8 cellular contexts compared by ENCODE assay signal in the genomic region with DNA sequence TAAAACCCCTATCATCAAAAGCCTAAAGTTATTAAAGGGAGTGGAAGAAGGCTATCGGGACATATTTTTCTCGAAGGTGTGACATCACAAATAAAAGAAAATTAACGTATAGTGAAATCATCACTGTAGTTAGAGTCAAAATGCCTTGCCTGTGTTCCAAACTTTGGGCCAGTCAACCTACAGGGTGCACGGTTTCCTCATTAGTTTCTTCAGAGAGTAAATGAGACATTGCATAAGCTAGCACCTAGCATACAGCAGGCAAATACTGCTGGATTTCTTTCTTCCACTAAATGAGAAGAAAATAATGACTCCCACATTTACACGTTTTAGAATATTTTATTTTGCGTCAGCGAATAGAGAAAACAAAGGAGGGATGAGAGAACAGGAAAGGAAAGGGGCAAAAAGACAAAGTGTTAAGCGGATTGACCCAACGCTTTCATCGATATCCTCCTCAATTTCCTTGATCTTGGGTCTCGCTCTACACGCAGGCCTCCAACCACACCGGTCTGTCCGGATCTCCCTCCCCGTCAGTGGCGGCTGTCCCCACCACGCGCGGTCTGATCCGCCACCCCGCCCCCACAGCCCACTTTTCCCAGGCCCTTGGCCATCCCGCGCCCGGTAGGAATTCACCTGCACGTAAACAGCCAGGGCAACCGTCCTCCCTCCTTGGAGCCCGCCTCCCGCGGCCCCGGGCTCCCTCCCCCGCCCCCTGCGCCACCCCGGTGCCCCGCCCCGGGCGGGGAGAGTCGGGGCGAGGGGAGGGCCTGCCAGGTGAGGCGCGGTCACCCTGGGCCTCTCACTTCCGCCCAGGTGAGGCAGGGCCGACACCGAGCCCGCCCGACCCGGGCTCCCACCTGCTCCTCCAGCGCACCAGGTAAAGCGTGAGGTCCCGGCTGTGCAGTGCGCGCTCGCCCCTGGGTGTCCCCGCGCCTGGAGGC. TPM values are rescaled to one million over a fixed set of nuclear protein-coding genes. Genes with fewer than 3 reads are reported as not detected.
DNase-seq lines count a peak whose midpoint lies in the region; ATAC-seq and TF ChIP-seq lines count a peak whose summit lies in the region.

A gene with protein sequence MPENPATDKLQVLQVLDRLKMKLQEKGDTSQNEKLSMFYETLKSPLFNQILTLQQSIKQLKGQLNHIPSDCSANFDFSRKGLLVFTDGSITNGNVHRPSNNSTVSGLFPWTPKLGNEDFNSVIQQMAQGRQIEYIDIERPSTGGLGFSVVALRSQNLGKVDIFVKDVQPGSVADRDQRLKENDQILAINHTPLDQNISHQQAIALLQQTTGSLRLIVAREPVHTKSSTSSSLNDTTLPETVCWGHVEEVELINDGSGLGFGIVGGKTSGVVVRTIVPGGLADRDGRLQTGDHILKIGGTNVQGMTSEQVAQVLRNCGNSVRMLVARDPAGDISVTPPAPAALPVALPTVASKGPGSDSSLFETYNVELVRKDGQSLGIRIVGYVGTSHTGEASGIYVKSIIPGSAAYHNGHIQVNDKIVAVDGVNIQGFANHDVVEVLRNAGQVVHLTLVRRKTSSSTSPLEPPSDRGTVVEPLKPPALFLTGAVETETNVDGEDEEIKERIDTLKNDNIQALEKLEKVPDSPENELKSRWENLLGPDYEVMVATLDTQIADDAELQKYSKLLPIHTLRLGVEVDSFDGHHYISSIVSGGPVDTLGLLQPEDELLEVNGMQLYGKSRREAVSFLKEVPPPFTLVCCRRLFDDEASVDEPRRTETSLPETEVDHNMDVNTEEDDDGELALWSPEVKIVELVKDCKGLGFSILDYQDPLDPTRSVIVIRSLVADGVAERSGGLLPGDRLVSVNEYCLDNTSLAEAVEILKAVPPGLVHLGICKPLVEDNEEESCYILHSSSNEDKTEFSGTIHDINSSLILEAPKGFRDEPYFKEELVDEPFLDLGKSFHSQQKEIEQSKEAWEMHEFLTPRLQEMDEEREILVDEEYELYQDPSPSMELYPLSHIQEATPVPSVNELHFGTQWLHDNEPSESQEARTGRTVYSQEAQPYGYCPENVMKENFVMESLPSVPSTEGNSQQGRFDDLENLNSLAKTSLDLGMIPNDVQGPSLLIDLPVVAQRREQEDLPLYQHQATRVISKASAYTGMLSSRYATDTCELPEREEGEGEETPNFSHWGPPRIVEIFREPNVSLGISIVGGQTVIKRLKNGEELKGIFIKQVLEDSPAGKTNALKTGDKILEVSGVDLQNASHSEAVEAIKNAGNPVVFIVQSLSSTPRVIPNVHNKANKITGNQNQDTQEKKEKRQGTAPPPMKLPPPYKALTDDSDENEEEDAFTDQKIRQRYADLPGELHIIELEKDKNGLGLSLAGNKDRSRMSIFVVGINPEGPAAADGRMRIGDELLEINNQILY (N-terminal part only) (plus strand): TSS at position 799 of the 938 bp plus-strand sequence. CDS start 20,413 bp downstream, outside the sequence.

- ATAC-seq in GM18520 (IDR thresholded peaks at IDR 0.05; ENCODE audit: unreplicated experiment) (peak; percentile 69), HG03039 (IDR thresholded peaks at IDR 0.05; ENCODE audit: unreplicated experiment) (peak; percentile 78)

- no peaks in the 10 kb centered on the region for H3K36me3 ChIP-seq in neuron (ENCODE audit: insufficient read depth, low read length)

- DNase-seq in A172 (ENCODE audit: low spot score) = peak; percentile 18
- DNase-seq in NCI-H748 treated with DMSO at 0.1 percent for 48 hours (lab: John Stamatoyannopoulos, UW) = peak; percentile 47
- peak; percentile 59 for DNase-seq in activated T-helper 1 cell treated with anti-CD3 and anti-CD28 coated beads, Interleukin-12 subunit alpha, Interleukin-12 subunit beta, Interleukin-2, Interleukin-4 antibody, amounts not matched to agents 30 ng/mL and 10 ng/mL and 1 ng/mL, durations not matched to agents 14 hours and 24 hours and 36 hours (ENCODE audit: low spot score)
- DNase-seq in fibroblast of the aortic adventitia (ENCODE audit: low read depth) = peak; percentile 27
- peak in 42 of 49 donors; percentile 2 to 88 (median 34) for DNase-seq in substantia nigra (lab: John Stamatoyannopoulos, UW)

- peak within 1 kb of the TSS; percentile 92 for H3K4me3 Mint-ChIP-seq in activated T-helper 1 cell treated with anti-CD3 and anti-CD28 coated beads, Interleukin-12 subunit alpha, Interleukin-12 subunit beta, Interleukin-2, Interleukin-4 antibody, amounts not matched to agents 30 ng/mL and 10 ng/mL and 1 ng/mL, durations not matched to agents 14 hours and 24 hours and 36 hours

- H3K27me3 ChIP-seq in neuron (ENCODE audit: insufficient read depth, low read length) = peaks cover 20% of the 10 kb centered on the region

- H3K9me3 Mint-ChIP-seq in activated T-helper 1 cell treated with anti-CD3 and anti-CD28 coated beads, Interleukin-12 subunit alpha, Interleukin-12 subunit beta, Interleukin-2, Interleukin-4 antibody, amounts not matched to agents 30 ng/mL and 10 ng/mL and 1 ng/mL, durations not matched to agents 14 hours and 24 hours and 36 hours = no peaks in the 10 kb centered on the region

- peak within 1 kb of the TSS; percentile 92 for H2AFZ ChIP-seq in neuron (ENCODE audit: low read depth, low read length)

- H3K27ac ChIP-seq in substantia nigra (ENCODE audit: low read depth, low read length, poor library complexity, severe bottlenecking) = peak within 1 kb of the TSS; percentile 81

- TF ChIP-seq CTCF in fibroblast of the aortic adventitia (IDR thresholded peaks at IDR 0.05; ENCODE audit: insufficient read depth, low read length) = no peak

- no peaks in the 10 kb centered on the region for H3K4me1 ChIP-seq in neuron (ENCODE audit: insufficient read depth, low read length)

- intact Hi-C loops in activated T-helper 1 cell treated with anti-CD3 and anti-CD28 coated beads, Interleukin-12 subunit alpha, Interleukin-12 subunit beta, Interleukin-2, Interleukin-4 antibody, amounts not matched to agents 30 ng/mL and 10 ng/mL and 1 ng/mL, durations not matched to agents 14 hours and 24 hours and 36 hours (cut with micrococcal nuclease) = loop anchor here (1.0 to 2.0 kb wide), 3 partner anchors 17 to 665 kb away; a partner anchor contains a TSS

- H3K4me3 ChIP-seq in fibroblast of the aortic adventitia (ENCODE audit: low read depth, low read length) (peak within 1 kb of the TSS; percentile 72), neuron (ENCODE audit: low read length) (peak within 1 kb of the TSS; percentile 45)

- peak within 1 kb of the TSS; percentile 88 for H3K27ac Mint-ChIP-seq in activated T-helper 1 cell treated with anti-CD3 and anti-CD28 coated beads, Interleukin-12 subunit alpha, Interleukin-12 subunit beta, Interleukin-2, Interleukin-4 antibody, amounts not matched to agents 30 ng/mL and 10 ng/mL and 1 ng/mL, durations not matched to agents 14 hours and 24 hours and 36 hours

- no peaks in the 10 kb centered on the region for H3K27me3 Mint-ChIP-seq in activated T-helper 1 cell treated with anti-CD3 and anti-CD28 coated beads, Interleukin-12 subunit alpha, Interleukin-12 subunit beta, Interleukin-2, Interleukin-4 antibody, amounts not matched to agents 30 ng/mL and 10 ng/mL and 1 ng/mL, durations not matched to agents 14 hours and 24 hours and 36 hours (ENCODE audit: insufficient read depth)

- peaks cover 22% of the 10 kb centered on the region for H3K4me1 Mint-ChIP-seq in activated T-helper 1 cell treated with anti-CD3 and anti-CD28 coated beads, Interleukin-12 subunit alpha, Interleukin-12 subunit beta, Interleukin-2, Interleukin-4 antibody, amounts not matched to agents 30 ng/mL and 10 ng/mL and 1 ng/mL, durations not matched to agents 14 hours and 24 hours and 36 hours (ENCODE audit: low read depth)

- H3K36me3 Mint-ChIP-seq in activated T-helper 1 cell treated with anti-CD3 and anti-CD28 coated beads, Interleukin-12 subunit alpha, Interleukin-12 subunit beta, Interleukin-2, Interleukin-4 antibody, amounts not matched to agents 30 ng/mL and 10 ng/mL and 1 ng/mL, durations not matched to agents 14 hours and 24 hours and 36 hours (ENCODE audit: low read depth) = peaks cover 6% of the 10 kb centered on the region

- no peaks in the 10 kb centered on the region for H3K9me3 ChIP-seq in neuron (ENCODE audit: low read length)

RNA-seq across cellular contexts. Expression of the gene that starts here (rescaled TPM):
- total RNA-seq in A172 (2014; rRNA removed; shearing (Covaris generic)) = 10.3 and 11.8 TPM in 2 replicates
- 5.1 and 7.3 TPM in 2 replicates for total RNA-seq in activated T-helper 1 cell treated with anti-CD3 and anti-CD28 coated beads, Interleukin-12 subunit alpha, Interleukin-12 subunit beta, Interleukin-2, Interleukin-4 antibody, amounts not matched to agents 30 ng/mL and 10 ng/mL and 1 ng/mL, durations not matched to agents 14 hours and 24 hours and 36 hours
- 8.4 and 14.2 TPM in 2 replicates for total RNA-seq in fibroblast of the aortic adventitia (ENCODE audit: low replicate concordance)

Comparison
In these comparisons a context has a peak if more than half of its experiments do, and no peak if none do; other contexts are left out.
1. Peak in every context shown above with its lines: DNase-seq, ATAC-seq, H3K4me3 ChIP-seq and H3K27ac ChIP-seq.